11 cellular contexts compared by ENCODE assay signal in genomic region chr3:36906504-36907149, GRCh38. TPM values are rescaled to one million over a fixed set of nuclear protein-coding genes. Genes with fewer than 3 reads are reported as not detected.
DNase-seq lines count a peak whose midpoint lies in the region; ATAC-seq, FAIRE-seq and TF ChIP-seq lines count a peak whose summit lies in the region.
"Had no signal": no experiment of that assay in that cellular context is flagged by ENCODE, and none has a peak within 500 bp of the region (broad histone marks: within the 10 kb centered on the region; RNA-seq: fewer than 3 reads in every experiment).

No MANE protein-coding gene starts in this region.

- H3K9me3 Mint-ChIP-seq in astrocyte (ENCODE audit: unreplicated experiment) (no peaks in the 10 kb centered on the region), endothelial cell (ENCODE audit: unreplicated experiment) (no peaks in the 10 kb centered on the region)

- H3K36me3 Mint-ChIP-seq in astrocyte (ENCODE audit: low read depth, unreplicated experiment) (no peaks in the 10 kb centered on the region), endothelial cell (ENCODE audit: low read depth, unreplicated experiment) (no peaks in the 10 kb centered on the region)

- TF ChIP-seq CTCF in A673 (conservative IDR thresholded peaks at IDR 0.05; ENCODE audit: low read depth, low read length) (no peak), astrocyte (IDR thresholded peaks at IDR 0.05; ENCODE audit: insufficient read depth, low read depth, low read length) (no peak), lower lobe of right lung (IDR thresholded peaks at IDR 0.05) (no peak), endothelial cell (IDR thresholded peaks at IDR 0.05; ENCODE audit: unreplicated experiment) (no peak)

- H2AFZ ChIP-seq in GM23248, result no peak overlapping the region
- no peak overlapping the region for H2AFZ ChIP-seq in astrocyte (ENCODE audit: low read depth, low read length)

- peaks cover 2% of the 10 kb centered on the region for H3K27me3 Mint-ChIP-seq in astrocyte (ENCODE audit: low read depth, unreplicated experiment)
- H3K27me3 Mint-ChIP-seq in endothelial cell (ENCODE audit: unreplicated experiment), result peaks cover 3% of the 10 kb centered on the region

- no peaks in the 10 kb centered on the region; the same call in 1 of the 2 replicates for H3F3A ChIP-seq in GM23248 (ENCODE audit: insufficient read depth)

- H4K20me1 ChIP-seq in GM23248 (ENCODE audit: insufficient read depth) (no peaks in the 10 kb centered on the region), astrocyte (ENCODE audit: insufficient read depth, low read length) (no peaks in the 10 kb centered on the region)

- H3K27me3 ChIP-seq in A673 (replicated peaks; ENCODE audit: insufficient read depth, low read depth, low read length, poor library complexity) (no peaks in the 10 kb centered on the region), GM23248 (replicated peaks; ENCODE audit: insufficient read depth) (no peaks in the 10 kb centered on the region), astrocyte (ENCODE audit: insufficient read depth, low read length) (no peaks in the 10 kb centered on the region), lower lobe of right lung (ENCODE audit: low read depth) (no peaks in the 10 kb centered on the region)

- H3K4me3 Mint-ChIP-seq in astrocyte (ENCODE audit: unreplicated experiment) (no peak overlapping the region), endothelial cell (ENCODE audit: unreplicated experiment) (no peak overlapping the region)

- H3K9me3 ChIP-seq in A673 (ENCODE audit: low read depth, low read length, poor library complexity, severe bottlenecking), result no peaks in the 10 kb centered on the region
- no peaks in the 10 kb centered on the region for H3K9me3 ChIP-seq in GM23248 (ENCODE audit: low read depth)
- no peaks in the 10 kb centered on the region for H3K9me3 ChIP-seq in astrocyte (ENCODE audit: insufficient read depth, low read depth, low read length)
- H3K9me3 ChIP-seq in lower lobe of right lung, result no peaks in the 10 kb centered on the region

- no TSS peak for BruUV-seq in A673 (replicated peaks; lab: Mats Ljungman, UMichigan)

- H3K4me1 ChIP-seq in A673 (ENCODE audit: insufficient read depth, low read length, poor library complexity, severe bottlenecking) (peaks cover 34% of the 10 kb centered on the region), GM23248 (ENCODE audit: insufficient read depth) (peaks cover 7% of the 10 kb centered on the region), astrocyte (ENCODE audit: insufficient read depth, low read length) (peaks cover 6% of the 10 kb centered on the region), lower lobe of right lung (peaks cover 35% of the 10 kb centered on the region)

- H3K79me2 ChIP-seq in GM23248 (ENCODE audit: insufficient read depth) (no peaks in the 10 kb centered on the region), astrocyte (ENCODE audit: insufficient read depth, low read length) (no peaks in the 10 kb centered on the region)

- H3K4me2 ChIP-seq in GM23248 (ENCODE audit: unreplicated experiment) (no peak overlapping the region), astrocyte (ENCODE audit: low read length) (no peak overlapping the region)

- POLR2A ChIA-PET in A673 (lab: Charles Lee; ENCODE audit: low non-redundant PET), result no interaction called here

- WGBS in GM23248 (ENCODE audit: low coverage in 1 of 2, low lambda C conversion rate in 2 of 2, missing lambda C conversion rate in 2 of 2), 2 experiments, result 91 to 96% methylated on average over 2 of the region's 2 CpGs

- no peak for FAIRE-seq in astrocyte (lab: Jason Lieb, UNC)
- FAIRE-seq: keratinocyte had no signal

- H3K4me1 Mint-ChIP-seq in astrocyte (ENCODE audit: low read depth, unreplicated experiment) (peaks cover 13% of the 10 kb centered on the region), endothelial cell (ENCODE audit: unreplicated experiment) (peaks cover 26% of the 10 kb centered on the region)

- H3K4me3 ChIP-seq in A673 (ENCODE audit: low read depth, low read length, poor library complexity, severe bottlenecking) (no peak overlapping the region), GM23248 (no peak overlapping the region), astrocyte (ENCODE audit: insufficient read depth, low read depth, low read length) (no peak overlapping the region), lower lobe of right lung (peak overlapping the region; percentile 63)

- in situ Hi-C loops in GM23248 (cut with MboI), result no loop called here

- H3K27ac Mint-ChIP-seq in astrocyte (ENCODE audit: unreplicated experiment) (peak overlapping the region; percentile 20), endothelial cell (ENCODE audit: unreplicated experiment) (no peak overlapping the region)

- peak in 1 of 2 donors; percentile 42 for ATAC-seq in lower lobe of right lung
- ATAC-seq: activated CD4-positive, CD25-positive, alpha-beta regulatory T cell treated with anti-CD3 and anti-CD28 coated beads, Interleukin-2, amount 50 U/mL, for 24 hours had no signal

- no peaks in the 10 kb centered on the region for H3K9me2 ChIP-seq in GM23248 (ENCODE audit: insufficient read depth)

- DNase-seq in A673 (ENCODE audit: low spot score), result peak; percentile 53
- DNase-seq in GM23248, result peak; percentile 44
- no peak for DNase-seq in astrocyte (ENCODE audit: low read depth)
- no peak for DNase-seq in lower lobe of right lung
- no peak for DNase-seq in DMS53 treated with DMSO at 0.1 percent for 48 hours (lab: John Stamatoyannopoulos, UW; ENCODE audit: unreplicated experiment)
- DNase-seq in endothelial cell (ENCODE audit: low spot score), result no peak
- DNase-seq in NCI-H2196 (lab: John Stamatoyannopoulos, UW; ENCODE audit: unreplicated experiment), result no peak
- no peak for DNase-seq in NCI-H526 treated with DMSO at 0.1 percent for 48 hours (lab: John Stamatoyannopoulos, UW)
- DNase-seq: KG1 had no signal

- CTCF ChIA-PET in A673 (lab: Charles Lee), result interaction anchor here (1.5 kb wide), 1 partner anchor 14 kb away, joined by 3 read pairs; no protein-coding TSS in a partner anchor

- H3K36me3 ChIP-seq in A673 (ENCODE audit: insufficient read depth, low read length, poor library complexity, severe bottlenecking) (no peaks in the 10 kb centered on the region), GM23248 (ENCODE audit: low read depth) (no peaks in the 10 kb centered on the region), astrocyte (ENCODE audit: insufficient read depth, low read length) (no peaks in the 10 kb centered on the region), lower lobe of right lung (peaks cover 17% of the 10 kb centered on the region)

- intact Hi-C loops in A673 (cut with micrococcal nuclease; ENCODE audit: unreplicated experiment), result no loop called here
- intact Hi-C loops in lower lobe of right lung (cut with DNase I), result no loop called here

- H3K27ac ChIP-seq in A673 (ENCODE audit: low read depth, low read length, poor library complexity, severe bottlenecking), result peak overlapping the region; percentile 31
- no peak overlapping the region for H3K27ac ChIP-seq in GM23248
- no peak overlapping the region for H3K27ac ChIP-seq in astrocyte (ENCODE audit: low read depth, low read length)
- H3K27ac ChIP-seq in lower lobe of right lung, result peak overlapping the region; percentile 83

- no peak overlapping the region for H3K9ac ChIP-seq in GM23248
- no peak overlapping the region for H3K9ac ChIP-seq in astrocyte (ENCODE audit: low read length)

RNA-seq across cellular contexts. Expression of gene TRANK1, which starts 38.2 kb away (rescaled TPM):
- total RNA-seq in A673 (2021) (6.3 and 7.3 TPM in 2 replicates), astrocyte (5.6 and 5.8 TPM in 2 replicates), lower lobe of right lung (36.9 TPM), endothelial cell (ENCODE audit: unreplicated experiment) (2.8 TPM)
- total RNA-seq in GM23248 (2014; rRNA removed; shearing (Covaris generic)), result 6.6 and 10.3 TPM in 2 replicates
- 2.7 and 5.2 TPM in 2 replicates for polyA plus RNA-seq in GM23248 (2016; fragmentation: Nextera tagmentation; extraction: Ambion mirVana)

Comparison
In these comparisons a context has a peak if more than half of its experiments do, and no peak if none do; other contexts are left out.
1. DNase-seq: peak in A673 (single experiment) and GM23248 (single experiment); none in astrocyte (single experiment), lower lobe of right lung (single experiment), DMS53 treated with DMSO at 0.1 percent for 48 hours (single experiment), endothelial cell (single experiment), NCI-H2196 (single experiment) and NCI-H526 treated with DMSO at 0.1 percent for 48 hours (single experiment).
2. H3K27ac ChIP-seq: peak in A673 (single experiment) and lower lobe of right lung (single experiment); none in GM23248 (single experiment) and astrocyte (single experiment).